17 cellular contexts compared by ENCODE assay signal in the genomic region with DNA sequence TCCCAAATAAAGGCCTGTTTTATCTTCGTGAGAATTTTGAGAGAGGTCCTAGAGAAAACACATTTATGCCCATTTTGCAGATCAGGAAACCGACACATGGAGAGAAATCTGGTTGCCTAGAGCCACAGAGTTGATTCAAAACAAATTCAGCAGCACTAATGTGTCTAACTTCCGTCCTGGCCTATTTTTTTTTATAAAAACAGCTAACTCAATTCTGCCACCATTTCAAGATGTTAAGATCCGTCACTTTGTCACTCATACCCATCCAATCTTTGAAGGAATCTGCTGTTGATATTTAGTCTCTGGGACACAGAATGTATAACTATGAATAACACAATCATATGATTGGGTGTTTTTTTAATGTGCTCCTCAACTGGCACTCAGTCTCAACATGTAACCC.
"Had no signal": no experiment of that assay in that cellular context is flagged by ENCODE, and none has a peak within 500 bp of the region (broad histone marks: within the 10 kb centered on the region; RNA-seq: fewer than 3 reads in every experiment).

No MANE protein-coding gene starts in this region.

- H3K4me2 ChIP-seq: SK-N-SH had no signal

- H3K9me3 Mint-ChIP-seq: activated B cell treated with CpG ODN at 0.5 μM for 24 hours; activated CD4-positive, alpha-beta T cell treated with anti-CD3 and anti-CD28 coated beads, Interleukin-2, amount 10 ng/mL, durations not matched to agents 24 days and 14 days; memory B cell; neural crest cell had no signal

- H3K9me3 ChIP-seq: body of pancreas, SK-N-SH, stomach had no signal

- H3K27me3 Mint-ChIP-seq: activated B cell treated with CpG ODN at 0.5 μM for 24 hours; activated CD4-positive, alpha-beta T cell treated with anti-CD3 and anti-CD28 coated beads, Interleukin-2, amount 10 ng/mL, durations not matched to agents 24 days and 14 days; activated naive CD8-positive, alpha-beta T cell; memory B cell had no signal

- H3K36me3 Mint-ChIP-seq: activated naive CD8-positive, alpha-beta T cell; memory B cell had no signal

- H3K4me3 Mint-ChIP-seq: activated B cell treated with CpG ODN at 0.5 μM for 24 hours; activated CD4-positive, alpha-beta T cell treated with anti-CD3 and anti-CD28 coated beads, Interleukin-2, amount 10 ng/mL, durations not matched to agents 24 days and 14 days; memory B cell; neural crest cell had no signal

- H3K9ac ChIP-seq: SK-N-SH had no signal

- H3K4me3 ChIP-seq: body of pancreas, dorsolateral prefrontal cortex, stomach had no signal

- H3K36me3 ChIP-seq: stomach had no signal

- ATAC-seq: body of pancreas, left ventricle myocardium superior had no signal

- H3K27ac ChIP-seq: body of pancreas had no signal

- H3K27ac Mint-ChIP-seq: activated B cell treated with CpG ODN at 0.5 μM for 24 hours; activated CD4-positive, alpha-beta T cell treated with anti-CD3 and anti-CD28 coated beads, Interleukin-2, amount 10 ng/mL, durations not matched to agents 24 days and 14 days; activated naive CD8-positive, alpha-beta T cell; memory B cell had no signal

- H3K27me3 ChIP-seq: body of pancreas, stomach had no signal

- H3K4me1 ChIP-seq: body of pancreas had no signal

- DNase-seq: activated B cell treated with CpG ODN at 0.5 μM for 24 hours; activated CD4-positive, alpha-beta T cell treated with anti-CD3 and anti-CD28 coated beads, Interleukin-2, amount 10 ng/mL, durations not matched to agents 24 days and 14 days; activated effector memory CD4-positive, alpha-beta T cell treated with Interleukin-2 at 50 U/mL for 16 hours; amygdala; body of pancreas; dorsolateral prefrontal cortex; foreskin melanocyte; head of caudate nucleus; kidney glomerular epithelial cell; left ventricle myocardium superior; SK-N-SH; stomach; T-helper 9 cell; trophoblast cell had no signal
